ENCODE assay signal across 8 cellular contexts in the genomic region with DNA sequence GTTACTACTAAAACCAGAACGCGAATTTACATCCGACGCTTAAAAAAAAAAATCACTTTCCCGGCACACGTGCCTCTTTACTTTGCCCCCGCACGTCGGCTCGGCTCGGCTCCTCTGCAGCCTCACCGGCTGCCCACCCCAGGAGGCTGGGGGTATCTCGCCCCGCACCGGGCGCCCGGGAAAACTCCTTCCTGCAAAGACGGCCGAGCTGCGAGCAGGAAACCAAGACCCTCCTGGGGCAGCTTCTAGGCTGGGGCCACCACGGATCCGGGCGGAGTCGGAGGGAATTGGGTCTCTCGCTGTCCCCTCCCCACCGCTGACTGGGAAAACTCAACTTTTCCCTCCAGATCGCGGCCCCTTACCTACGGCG. TPM values are rescaled to one million over a fixed set of nuclear protein-coding genes. Genes with fewer than 3 reads are reported as not detected.
A peak's percentile ranks its signal among the peaks of the same experiment; 100 is the strongest.
DNase-seq lines count a peak whose midpoint lies in the region; ATAC-seq and TF ChIP-seq lines count a peak whose summit lies in the region.

No MANE protein-coding gene starts in this region.

- DNase-seq in CD4-positive, alpha-beta T cell, result no peak
- no peak for DNase-seq in HFF-Myc (ENCODE audit: extremely low read depth, low read depth)
- no peak for DNase-seq in T-helper 17 cell
- DNase-seq in fibroblast of the aortic adventitia (ENCODE audit: low read depth), result peak; percentile 13
- no peak for DNase-seq in omental fat pad (ENCODE audit: low spot score)
- no peak for DNase-seq in GM19238 (ENCODE audit: insufficient read length, low spot score)
- no peak for DNase-seq in germinal center (ENCODE audit: low spot score)

- no peak for ATAC-seq in CD4-positive, alpha-beta T cell (ENCODE audit: poor library complexity)
- ATAC-seq in T-helper 17 cell, result peak; percentile 4
- peak; percentile 12 for ATAC-seq in omental fat pad (ENCODE audit: low FRiP score)
- ATAC-seq in GM19463 (IDR thresholded peaks at IDR 0.05; ENCODE audit: unreplicated experiment), result no peak

- H3K4me1 Mint-ChIP-seq in CD4-positive, alpha-beta T cell (ENCODE audit: low read depth), result peaks cover 10% of the 10 kb centered on the region
- H3K4me1 Mint-ChIP-seq in T-helper 17 cell, result peaks cover 6% of the 10 kb centered on the region

- H3K27me3 Mint-ChIP-seq in CD4-positive, alpha-beta T cell, result peaks cover 32% of the 10 kb centered on the region
- no peaks in the 10 kb centered on the region for H3K27me3 Mint-ChIP-seq in T-helper 17 cell

- intact Hi-C loops in CD4-positive, alpha-beta T cell (cut with DNase I, micrococcal nuclease), result no loop called here

- H3K27ac Mint-ChIP-seq in CD4-positive, alpha-beta T cell, result no peak overlapping the region
- H3K27ac Mint-ChIP-seq in T-helper 17 cell, result peak overlapping the region; percentile 47

- no peaks in the 10 kb centered on the region for H3K36me3 Mint-ChIP-seq in CD4-positive, alpha-beta T cell (ENCODE audit: low read depth)
- H3K36me3 Mint-ChIP-seq in T-helper 17 cell (ENCODE audit: low read depth), result no peaks in the 10 kb centered on the region

- H3K4me3 ChIP-seq in HFF-Myc (replicated peaks; ENCODE audit: low read depth, low read length), result peak overlapping the region; percentile 73
- H3K4me3 ChIP-seq in fibroblast of the aortic adventitia (ENCODE audit: low read depth, low read length), result peak overlapping the region; percentile 76

- H3K9me3 Mint-ChIP-seq in CD4-positive, alpha-beta T cell, result no peaks in the 10 kb centered on the region

- peak overlapping the region; percentile 93 for H3K4me3 Mint-ChIP-seq in CD4-positive, alpha-beta T cell
- H3K4me3 Mint-ChIP-seq in T-helper 17 cell, result peak overlapping the region; percentile 95

- TF ChIP-seq CTCF in CD4-positive, alpha-beta T cell (IDR thresholded peaks at IDR 0.05), result no peak
- TF ChIP-seq CTCF in HFF-Myc (IDR thresholded peaks at IDR 0.05; ENCODE audit: low read depth, low read length, missing control alignments), result no peak
- TF ChIP-seq CTCF in fibroblast of the aortic adventitia (IDR thresholded peaks at IDR 0.05; ENCODE audit: insufficient read depth, low read length), result no peak
- no peak for TF ChIP-seq CTCF in omental fat pad (IDR thresholded peaks at IDR 0.05)

- no peaks in the 10 kb centered on the region for H3K9me3 ChIP-seq in CD4-positive, alpha-beta T cell (ENCODE audit: control insufficient read depth, low read length)
- no peaks in the 10 kb centered on the region for H3K9me3 ChIP-seq in T-helper 17 cell (ENCODE audit: control insufficient read depth, low read length, poor library complexity, severe bottlenecking)

- CTCF ChIA-PET in CD4-positive, alpha-beta T cell (lab: Charles Lee), result interaction anchor here (0.7 to 1.4 kb wide), 2 partner anchors 38 to 47 kb away, joined by 3 to 6 read pairs; no protein-coding TSS in a partner anchor

- H3K27me3 ChIP-seq in CD4-positive, alpha-beta T cell (ENCODE audit: control insufficient read depth, insufficient read depth, low read length), result peaks cover 17% of the 10 kb centered on the region

- POLR2A ChIA-PET in CD4-positive, alpha-beta T cell (lab: Charles Lee), result interaction anchor here (0.6 kb wide), 1 partner anchor 19 kb away, joined by 3 read pairs; no protein-coding TSS in a partner anchor

- no peak overlapping the region for H3K27ac ChIP-seq in CD4-positive, alpha-beta T cell (ENCODE audit: low read depth, low read length)

RNA-seq across cellular contexts. Expression of gene VSIG10, which starts 0.6 kb away (rescaled TPM):
- total RNA-seq in CD4-positive, alpha-beta T cell, result 1 to 10 TPM; 2.2 TPM
- total RNA-seq in T-helper 17 cell, result 1 to 10 TPM; 1.3 to 3.9 TPM
- 11.1 and 24.5 TPM in 2 replicates for total RNA-seq in fibroblast of the aortic adventitia (ENCODE audit: low replicate concordance)
- 10 to 100 TPM; 16.2 to 73.9 (median 28.0) TPM for total RNA-seq in omental fat pad

RNA-seq across cellular contexts. Expression of gene PEBP1, which starts 32.7 kb away (rescaled TPM):
- total RNA-seq in CD4-positive, alpha-beta T cell, result 100 to 1,000 TPM; 116 to 119 TPM
- total RNA-seq in T-helper 17 cell (100 to 1,000 TPM; 108 to 113 TPM), fibroblast of the aortic adventitia (ENCODE audit: low replicate concordance) (163 and 215 TPM in 2 replicates), omental fat pad (100 to 1,000 TPM; 239 to 445 (median 292) TPM)

RNA-seq across cellular contexts. Expression of gene WSB2, which starts 42.2 kb away (rescaled TPM):
- 10 to 100 TPM; 12.0 to 13.4 TPM for total RNA-seq in CD4-positive, alpha-beta T cell
- total RNA-seq in T-helper 17 cell (10 to 100 TPM; 26.9 to 36.2 TPM), fibroblast of the aortic adventitia (ENCODE audit: low replicate concordance) (32.9 and 117 TPM in 2 replicates), omental fat pad (10 to 100 TPM; 41.1 to 87.8 (median 65.3) TPM)

Comparison
In these comparisons a context has a peak if more than half of its experiments do, and no peak if none do; other contexts are left out.
1. ATAC-seq: peak in T-helper 17 cell (single experiment) and omental fat pad (single experiment); none in CD4-positive, alpha-beta T cell (single experiment) and GM19463 (single experiment).